Comparison of ENCODE assay signal across 1 cellular context in the genomic region with DNA sequence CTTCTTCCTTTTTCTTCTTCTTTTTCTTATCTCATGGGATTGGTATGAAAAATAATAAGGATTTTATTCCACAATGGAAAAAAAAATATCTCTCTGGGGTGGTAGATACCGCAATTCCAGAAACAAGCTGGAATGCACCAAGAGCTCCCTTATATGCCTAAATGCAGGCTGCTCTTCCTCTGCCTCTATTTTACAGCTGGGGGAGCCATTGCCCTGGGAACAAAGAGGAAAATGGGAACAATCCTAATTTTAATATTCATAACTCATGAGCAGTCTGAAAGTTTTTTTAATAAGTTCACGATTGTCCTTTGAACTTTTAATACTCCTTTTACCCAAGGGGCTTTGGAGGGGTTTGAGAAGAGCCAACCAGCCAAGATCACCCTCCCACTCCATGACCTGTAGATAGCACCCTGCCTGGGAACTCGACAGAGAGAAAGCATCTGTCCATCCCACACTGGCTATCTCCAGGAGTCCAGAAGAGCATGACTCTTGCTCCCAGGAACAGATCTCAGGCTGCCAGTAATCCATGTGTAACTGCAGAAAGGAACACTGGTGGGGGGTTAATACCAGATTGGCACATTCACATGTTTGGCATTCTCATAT.
TF ChIP-seq lines count a peak whose summit lies in the region.

No MANE protein-coding gene starts in this region.

TF ChIP-seq in HCT116, 20 proteins besides CTCF, POLR2A, EP300 and RAD21:
- TF ChIP-seq, protein P1, sequence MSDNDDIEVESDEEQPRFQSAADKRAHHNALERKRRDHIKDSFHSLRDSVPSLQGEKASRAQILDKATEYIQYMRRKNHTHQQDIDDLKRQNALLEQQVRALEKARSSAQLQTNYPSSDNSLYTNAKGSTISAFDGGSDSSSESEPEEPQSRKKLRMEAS (IDR thresholded peaks at IDR 0.05): no peak
- no peak for TF ChIP-seq CBX3 (IDR thresholded peaks at IDR 0.05; ENCODE audit: low read depth)
- no peak for TF ChIP-seq SIN3A (IDR thresholded peaks at IDR 0.05; ENCODE audit: low read depth)
- TF ChIP-seq, protein P2, sequence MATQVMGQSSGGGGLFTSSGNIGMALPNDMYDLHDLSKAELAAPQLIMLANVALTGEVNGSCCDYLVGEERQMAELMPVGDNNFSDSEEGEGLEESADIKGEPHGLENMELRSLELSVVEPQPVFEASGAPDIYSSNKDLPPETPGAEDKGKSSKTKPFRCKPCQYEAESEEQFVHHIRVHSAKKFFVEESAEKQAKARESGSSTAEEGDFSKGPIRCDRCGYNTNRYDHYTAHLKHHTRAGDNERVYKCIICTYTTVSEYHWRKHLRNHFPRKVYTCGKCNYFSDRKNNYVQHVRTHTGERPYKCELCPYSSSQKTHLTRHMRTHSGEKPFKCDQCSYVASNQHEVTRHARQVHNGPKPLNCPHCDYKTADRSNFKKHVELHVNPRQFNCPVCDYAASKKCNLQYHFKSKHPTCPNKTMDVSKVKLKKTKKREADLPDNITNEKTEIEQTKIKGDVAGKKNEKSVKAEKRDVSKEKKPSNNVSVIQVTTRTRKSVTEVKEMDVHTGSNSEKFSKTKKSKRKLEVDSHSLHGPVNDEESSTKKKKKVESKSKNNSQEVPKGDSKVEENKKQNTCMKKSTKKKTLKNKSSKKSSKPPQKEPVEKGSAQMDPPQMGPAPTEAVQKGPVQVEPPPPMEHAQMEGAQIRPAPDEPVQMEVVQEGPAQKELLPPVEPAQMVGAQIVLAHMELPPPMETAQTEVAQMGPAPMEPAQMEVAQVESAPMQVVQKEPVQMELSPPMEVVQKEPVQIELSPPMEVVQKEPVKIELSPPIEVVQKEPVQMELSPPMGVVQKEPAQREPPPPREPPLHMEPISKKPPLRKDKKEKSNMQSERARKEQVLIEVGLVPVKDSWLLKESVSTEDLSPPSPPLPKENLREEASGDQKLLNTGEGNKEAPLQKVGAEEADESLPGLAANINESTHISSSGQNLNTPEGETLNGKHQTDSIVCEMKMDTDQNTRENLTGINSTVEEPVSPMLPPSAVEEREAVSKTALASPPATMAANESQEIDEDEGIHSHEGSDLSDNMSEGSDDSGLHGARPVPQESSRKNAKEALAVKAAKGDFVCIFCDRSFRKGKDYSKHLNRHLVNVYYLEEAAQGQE (IDR thresholded peaks at IDR 0.05; ENCODE audit: low read depth): no peak
TF ChIP-seq in HCT116: peak in this region for 0.
